8 cellular contexts compared by ENCODE assay signal in genomic region chr1:152189657-152190442, GRCh38. TPM values are rescaled to one million over a fixed set of nuclear protein-coding genes. Genes with fewer than 3 reads are reported as not detected.
DNase-seq lines count a peak whose midpoint lies in the region; FAIRE-seq and TF ChIP-seq lines count a peak whose summit lies in the region.

No MANE protein-coding gene starts in this region.

- no peaks in the 10 kb centered on the region for H3K27me3 ChIP-seq in bronchial epithelial cell (ENCODE audit: control insufficient read depth, insufficient read depth, low read length)

- FAIRE-seq in bronchial epithelial cell (lab: Jason Lieb, UNC), result no peak

- peak; percentile 89 for TF ChIP-seq CTCF in VCaP (conservative IDR thresholded peaks at IDR 0.05)
- peak; percentile 64 for TF ChIP-seq CTCF in bronchial epithelial cell (IDR thresholded peaks at IDR 0.05; ENCODE audit: insufficient read depth, low read length, severe bottlenecking)

- DNase-seq in NCI-H510A treated with DMSO at 0.1 percent for 48 hours (lab: John Stamatoyannopoulos, UW) (peak; percentile 13), NCI-H510A (lab: John Stamatoyannopoulos, UW) (no peak), NCI-H1417 (lab: John Stamatoyannopoulos, UW) (peak; percentile 58 to 89 (median 71)), bronchial epithelial cell (ENCODE audit: low read depth) (peak; percentile 74), kidney glomerular epithelial cell (lab: John Stamatoyannopoulos, UW) (peak; percentile 76), amniotic stem cell (lab: John Stamatoyannopoulos, UW) (no peak)
- peak; percentile 59 to 61 for DNase-seq in stimulated activated CD4-positive, alpha-beta T cell treated with anti-CD3 and anti-CD28 coated beads, Interleukin-1b, Interleukin-23, amount 100 ng/mL, for 4 hours (ENCODE audit: low read depth in 2 of 2)

- H3K27ac ChIP-seq in VCaP, result peak overlapping the region; percentile 99

- no peaks in the 10 kb centered on the region for H3K36me3 ChIP-seq in bronchial epithelial cell (ENCODE audit: control insufficient read depth, insufficient read depth, low read length)

- H3K4me3 ChIP-seq in bronchial epithelial cell (ENCODE audit: low read depth, low read length), result peak overlapping the region; percentile 38

RNA-seq across cellular contexts. Expression of gene RPTN, which starts 30.8 kb away (rescaled TPM):
- 0.53 and 2.9 TPM in 2 replicates for total RNA-seq in bronchial epithelial cell

RNA-seq across cellular contexts. Expression of gene HRNR, which starts 34.1 kb away (rescaled TPM):
- under 0.01 and 0.26 TPM in 2 replicates for total RNA-seq in bronchial epithelial cell

Comparison
In these comparisons a context has a peak if more than half of its experiments do, and no peak if none do; other contexts are left out.
1. DNase-seq: peak in NCI-H510A treated with DMSO at 0.1 percent for 48 hours (single experiment), NCI-H1417 (3 of 3), bronchial epithelial cell (single experiment), kidney glomerular epithelial cell (single experiment) and stimulated activated CD4-positive, alpha-beta T cell treated with anti-CD3 and anti-CD28 coated beads, Interleukin-1b, Interleukin-23, amount 100 ng/mL, for 4 hours (2 of 2); none in NCI-H510A (single experiment) and amniotic stem cell (single experiment).